Comparison of ENCODE assay signal across 12 cellular contexts in the genomic region with DNA sequence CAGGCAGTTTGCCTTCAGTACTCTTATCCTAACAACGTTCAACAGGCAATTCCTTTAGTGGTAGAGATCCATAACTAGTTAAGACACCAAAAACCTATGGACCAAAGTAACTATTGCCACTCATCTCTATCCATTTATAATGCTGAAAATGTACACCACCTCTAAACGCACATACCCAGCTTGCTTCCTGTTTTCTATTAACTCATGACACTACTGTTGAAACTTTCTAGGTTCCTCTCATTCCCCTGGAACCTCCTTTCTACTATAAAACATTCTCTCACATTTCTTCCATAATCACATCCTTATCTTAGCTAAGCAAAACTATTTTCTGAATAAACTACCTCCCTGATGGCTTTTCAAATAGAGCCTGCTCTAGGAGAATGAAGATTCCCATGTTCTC.
"Had no signal": no experiment of that assay in that cellular context is flagged by ENCODE, and none has a peak within 500 bp of the region (broad histone marks: within the 10 kb centered on the region; RNA-seq: fewer than 3 reads in every experiment).

No MANE protein-coding gene starts in this region.

- H3K36me3 ChIP-seq: gastroesophageal sphincter, right atrium auricular region, tibial nerve, vagina had no signal

- H3K27me3 ChIP-seq: gastroesophageal sphincter, right atrium auricular region, tibial nerve, vagina had no signal

- DNase-seq: activated CD4-positive, alpha-beta T cell treated with anti-CD3 and anti-CD28 coated beads, Interleukin-2, amount 10 ng/mL, durations not matched to agents 24 days and 14 days; activated CD4-positive, CD25-positive, alpha-beta regulatory T cell; activated CD8-positive, alpha-beta memory T cell treated with anti-CD3 and anti-CD28 coated beads for 24 hours; activated gamma-delta T cell treated with Interleukin-2 at 50 U/mL for 16 hours; amniotic stem cell; left cardiac atrium; naive B cell; stimulated activated CD4-positive, alpha-beta T cell treated with anti-CD3 and anti-CD28 coated beads, Interleukin-2, amount 100 ng/mL, for 48 hours had no signal

- H3K4me3 ChIP-seq: gastroesophageal sphincter, right atrium auricular region, tibial nerve, vagina had no signal

- H3K9me3 ChIP-seq: gastroesophageal sphincter, right atrium auricular region, tibial nerve, vagina had no signal

- H3K27ac ChIP-seq: gastroesophageal sphincter, right atrium auricular region, tibial nerve, vagina had no signal

- ATAC-seq: gastroesophageal sphincter had no signal
